In genomic region chr16:26598061-26598460, GRCh38 we compare ENCODE assay signal across 9 cellular contexts.
DNase-seq lines count a peak whose midpoint lies in the region; TF ChIP-seq lines count a peak whose summit lies in the region.
"Had no signal": no experiment of that assay in that cellular context is flagged by ENCODE, and none has a peak within 500 bp of the region (broad histone marks: within the 10 kb centered on the region; RNA-seq: fewer than 3 reads in every experiment).

No MANE protein-coding gene starts in this region.

- TF ChIP-seq POLR2A in spleen (IDR thresholded peaks at IDR 0.05) (no peak), uterus (IDR thresholded peaks at IDR 0.05) (no peak)

- H3K18ac ChIP-seq in mesendoderm (ENCODE audit: low read length), result no peak overlapping the region

- H3K9me3 ChIP-seq in spleen, result no peaks in the 10 kb centered on the region
- H3K9me3 ChIP-seq in uterus, result no peaks in the 10 kb centered on the region

- H2AK5ac ChIP-seq in mesendoderm (ENCODE audit: low read length), result no peak overlapping the region

- H2BK15ac ChIP-seq in mesendoderm (replicated peaks; ENCODE audit: low read depth), result no peak overlapping the region

- no peak overlapping the region for H4K8ac ChIP-seq in mesendoderm (ENCODE audit: low read depth, low read length)

- no peaks in the 10 kb centered on the region for H3K36me3 ChIP-seq in mesendoderm (ENCODE audit: control insufficient read depth, insufficient read depth, low read length)
- H3K36me3 ChIP-seq in spleen, result no peaks in the 10 kb centered on the region
- H3K36me3 ChIP-seq in uterus, result no peaks in the 10 kb centered on the region
- H3K36me3 ChIP-seq: cardiac muscle cell had no signal

- no peak overlapping the region for H3K23ac ChIP-seq in mesendoderm (ENCODE audit: low read length)

- TF ChIP-seq CTCF in spleen (IDR thresholded peaks at IDR 0.05 in 8 of 11, conservative IDR thresholded peaks at IDR 0.05 in 3 of 11) (no peak), uterus (IDR thresholded peaks at IDR 0.05) (no peak)

- no peak overlapping the region for H3K4ac ChIP-seq in mesendoderm (ENCODE audit: low read depth, low read length)

- H2BK5ac ChIP-seq in mesendoderm (ENCODE audit: low read length), result no peak overlapping the region

- peaks cover 7% of the 10 kb centered on the region for H3K4me1 ChIP-seq in mesendoderm (ENCODE audit: control insufficient read depth, low read depth, low read length)
- no peaks in the 10 kb centered on the region for H3K4me1 ChIP-seq in spleen
- H3K4me1 ChIP-seq in uterus, result no peaks in the 10 kb centered on the region

- DNase-seq in SW480 (ENCODE audit: low spot score), result peak; percentile 57
- DNase-seq in activated T-cell treated with anti-CD3 and anti-CD28 coated beads, Interleukin-2, amount 50 U/mL, for 1 hour, result peak; percentile 25
- peak; percentile 90 for DNase-seq in mesendoderm
- DNase-seq in stimulated activated naive CD4-positive, alpha-beta T cell treated with Interleukin-2 at 50 U/mL for 16 hours (lab: John Stamatoyannopoulos, UW), result peak; percentile 52
- DNase-seq in spleen, result no peak
- no peak for DNase-seq in uterus
- no peak for DNase-seq in NCI-H82 treated with DMSO at 0.1 percent for 48 hours (lab: John Stamatoyannopoulos, UW; ENCODE audit: unreplicated experiment)
- DNase-seq in NOMO-1 treated with dmso at 0.1 percent for 144 hours (lab: John Stamatoyannopoulos, UW; ENCODE audit: unreplicated experiment), result no peak

- no peaks in the 10 kb centered on the region for H3K79me1 ChIP-seq in mesendoderm (ENCODE audit: low read length)

- H3K56ac ChIP-seq in mesendoderm (ENCODE audit: low read length), result no peak overlapping the region

- H3K9ac ChIP-seq in mesendoderm (ENCODE audit: low read length), result no peak overlapping the region

- intact Hi-C loops in spleen (cut with DNase I; ENCODE audit: low total_unique reads), result no loop called here
- intact Hi-C loops in uterus (cut with DNase I; ENCODE audit: low total_unique reads), result no loop called here

- H3K79me2 ChIP-seq in mesendoderm (ENCODE audit: control insufficient read depth, insufficient read depth, low read length), result no peaks in the 10 kb centered on the region

- no peak overlapping the region for H4K5ac ChIP-seq in mesendoderm (ENCODE audit: low read length)

- no peaks in the 10 kb centered on the region for H3K27me3 ChIP-seq in mesendoderm (ENCODE audit: insufficient read depth, low read length, poor library complexity)
- H3K27me3 ChIP-seq in spleen (replicated peaks in 1 of 7), result peaks cover 0 to 17% (median 0%) of the 10 kb centered on the region in 7 donors
- H3K27me3 ChIP-seq in uterus, result no peaks in the 10 kb centered on the region
- H3K27me3 ChIP-seq: cardiac muscle cell had no signal

- no peak overlapping the region for H2BK120ac ChIP-seq in mesendoderm (ENCODE audit: low read depth, low read length)

- H3K27ac ChIP-seq in mesendoderm (ENCODE audit: low read depth, low read length), result no peak overlapping the region
- H3K27ac ChIP-seq in spleen, result no peak overlapping the region
- H3K27ac ChIP-seq in uterus, result no peak overlapping the region
- H3K27ac ChIP-seq: cardiac muscle cell had no signal

- H3K4me3 ChIP-seq in mesendoderm (ENCODE audit: low read length) (no peak overlapping the region), spleen (no peak overlapping the region), uterus (no peak overlapping the region)
- H3K4me3 ChIP-seq: cardiac muscle cell had no signal

- no peak overlapping the region for H3K4me2 ChIP-seq in mesendoderm (ENCODE audit: low read length)

- no CpG with 5 or more reads among the region's 5 CpGs for WGBS in mesendoderm (ENCODE audit: extremely low coverage, insufficient coverage, low lambda C conversion rate)
- 60 to 73% (median 67%) methylated on average over 5 of the region's 5 CpGs for WGBS in spleen, 5 donors

Comparison
In these comparisons a context has a peak if more than half of its experiments do, and no peak if none do; other contexts are left out.
1. DNase-seq: peak in SW480 (single experiment), activated T-cell treated with anti-CD3 and anti-CD28 coated beads, Interleukin-2, amount 50 U/mL, for 1 hour (single experiment), mesendoderm (single experiment) and stimulated activated naive CD4-positive, alpha-beta T cell treated with Interleukin-2 at 50 U/mL for 16 hours (single experiment); none in spleen (single experiment), uterus (0 of 2), NCI-H82 treated with DMSO at 0.1 percent for 48 hours (single experiment) and NOMO-1 treated with dmso at 0.1 percent for 144 hours (single experiment).